Comparison of ENCODE assay signal across 16 cellular contexts in genomic region chr4:71559957-71560541, GRCh38.
DNase-seq lines count a peak whose midpoint lies in the region; ATAC-seq and TF ChIP-seq lines count a peak whose summit lies in the region.
"Had no signal": no experiment of that assay in that cellular context is flagged by ENCODE, and none has a peak within 500 bp of the region (broad histone marks: within the 10 kb centered on the region; RNA-seq: fewer than 3 reads in every experiment).

No MANE protein-coding gene starts in this region.

- no peaks in the 10 kb centered on the region for H3K9me3 Mint-ChIP-seq in stimulated activated effector memory CD8-positive, alpha-beta T cell treated with anti-CD3 and anti-CD28 coated beads, Interleukin-12 subunit alpha, Interleukin-12 subunit beta, amount 100 ng/mL, for 72 hours

- TF ChIP-seq CTCF in HFF-Myc (IDR thresholded peaks at IDR 0.05; ENCODE audit: low read depth, low read length, missing control alignments) = no peak
- TF ChIP-seq CTCF in fibroblast of the aortic adventitia (IDR thresholded peaks at IDR 0.05; ENCODE audit: insufficient read depth, low read length) = no peak

- no peaks in the 10 kb centered on the region for H3K36me3 Mint-ChIP-seq in stimulated activated effector memory CD8-positive, alpha-beta T cell treated with anti-CD3 and anti-CD28 coated beads, Interleukin-12 subunit alpha, Interleukin-12 subunit beta, amount 100 ng/mL, for 72 hours

- peak; percentile 28 for ATAC-seq in stimulated activated effector memory CD8-positive, alpha-beta T cell treated with anti-CD3 and anti-CD28 coated beads, Interleukin-12 subunit alpha, Interleukin-12 subunit beta, amount 100 ng/mL, for 72 hours
- no peak for ATAC-seq in GM21619 (IDR thresholded peaks at IDR 0.05; ENCODE audit: unreplicated experiment)
- ATAC-seq in HG03095 (IDR thresholded peaks at IDR 0.05; ENCODE audit: unreplicated experiment) = no peak
- ATAC-seq: activated CD4-positive, CD25-positive, alpha-beta regulatory T cell treated with anti-CD3 and anti-CD28 coated beads, Interleukin-2, amount 50 U/mL, for 24 hours; mucosa of descending colon; T-helper 17 cell had no signal

- peak; percentile 21 for DNase-seq in HFF-Myc (ENCODE audit: extremely low read depth, low read depth)
- DNase-seq in amniotic epithelial cell (ENCODE audit: low read depth) = peak; percentile 80
- DNase-seq in fibroblast of the aortic adventitia (ENCODE audit: low read depth) = peak; percentile 54
- DNase-seq in stimulated activated effector memory CD8-positive, alpha-beta T cell treated with anti-CD3 and anti-CD28 coated beads, Interleukin-12 subunit alpha, Interleukin-12 subunit beta, amount 100 ng/mL, for 72 hours (ENCODE audit: low spot score in 2 of 2) = no peak
- DNase-seq in ureter (ENCODE audit: low spot score) = no peak
- DNase-seq: activated naive CD4-positive, alpha-beta T cell treated with Interleukin-2 at 50 U/mL for 16 hours; caudate nucleus; glutamatergic neuron; mucosa of descending colon; NCI-H2081; NCI-H82; spleen; T-helper 17 cell had no signal

- no peak overlapping the region for H3K27ac Mint-ChIP-seq in stimulated activated effector memory CD8-positive, alpha-beta T cell treated with anti-CD3 and anti-CD28 coated beads, Interleukin-12 subunit alpha, Interleukin-12 subunit beta, amount 100 ng/mL, for 72 hours
- H3K27ac Mint-ChIP-seq: T-helper 17 cell had no signal

- no peak overlapping the region for H3K4me3 Mint-ChIP-seq in stimulated activated effector memory CD8-positive, alpha-beta T cell treated with anti-CD3 and anti-CD28 coated beads, Interleukin-12 subunit alpha, Interleukin-12 subunit beta, amount 100 ng/mL, for 72 hours
- H3K4me3 Mint-ChIP-seq: T-helper 17 cell had no signal

- H3K4me3 ChIP-seq in HFF-Myc (replicated peaks; ENCODE audit: low read depth, low read length) (no peak overlapping the region), fibroblast of the aortic adventitia (ENCODE audit: low read depth, low read length) (no peak overlapping the region)
- H3K4me3 ChIP-seq: mucosa of descending colon, spleen had no signal

- no peaks in the 10 kb centered on the region for H3K4me1 Mint-ChIP-seq in stimulated activated effector memory CD8-positive, alpha-beta T cell treated with anti-CD3 and anti-CD28 coated beads, Interleukin-12 subunit alpha, Interleukin-12 subunit beta, amount 100 ng/mL, for 72 hours

Comparison
In these comparisons a context has a peak if more than half of its experiments do, and no peak if none do; other contexts are left out.
1. DNase-seq: peak in HFF-Myc (single experiment), amniotic epithelial cell (single experiment) and fibroblast of the aortic adventitia (single experiment); none in stimulated activated effector memory CD8-positive, alpha-beta T cell treated with anti-CD3 and anti-CD28 coated beads, Interleukin-12 subunit alpha, Interleukin-12 subunit beta, amount 100 ng/mL, for 72 hours (0 of 2) and ureter (single experiment).